ENCODE assay signal across 8 cellular contexts in genomic region chr7:141533149-141533949, GRCh38. TPM values are rescaled to one million over a fixed set of nuclear protein-coding genes. Genes with fewer than 3 reads are reported as not detected.
A peak's percentile ranks its signal among the peaks of the same experiment; 100 is the strongest.
DNase-seq lines count a peak whose midpoint lies in the region; ATAC-seq and TF ChIP-seq lines count a peak whose summit lies in the region.

No MANE protein-coding gene starts in this region.

- no peaks in the 10 kb centered on the region for H3K9me3 Mint-ChIP-seq in activated B cell treated with CpG ODN at 0.5 μM for 24 hours
- no peaks in the 10 kb centered on the region for H3K9me3 Mint-ChIP-seq in central memory CD8-positive, alpha-beta T cell

- no peak overlapping the region for H3K4me3 ChIP-seq in kidney epithelial cell (ENCODE audit: low read depth, low read length)

- CTCF ChIA-PET in activated B cell treated with CpG ODN at 0.5 μM for 24 hours (lab: Charles Lee) = interaction anchor here (0.6 to 2.3 kb wide), 12 partner anchors 9 to 1017 kb away, joined by 3 to 9 read pairs (median 4); no protein-coding TSS in a partner anchor

- DNase-seq in ELF-1 (ENCODE audit: low read depth, low spot score) = peak; percentile 89
- DNase-seq in NCI-H2227 treated with DMSO at 0.1 percent for 48 hours (lab: John Stamatoyannopoulos, UW) = peak; percentile 96
- peak; percentile 29 for DNase-seq in activated B cell treated with CpG ODN at 0.5 μM for 24 hours
- DNase-seq in central memory CD8-positive, alpha-beta T cell (ENCODE audit: low spot score in 2 of 2) = peak; percentile 26 to 37
- peak; percentile 34 for DNase-seq in kidney epithelial cell (ENCODE audit: low read depth)
- DNase-seq in stimulated activated CD4-positive, alpha-beta T cell treated with anti-CD3 and anti-CD28 coated beads, Interleukin-1b, Interleukin-23, amount 100 ng/mL, for 48 hours = peak; percentile 50

- H3K27me3 Mint-ChIP-seq in activated B cell treated with CpG ODN at 0.5 μM for 24 hours = peaks cover 23% of the 10 kb centered on the region
- peaks cover 40% of the 10 kb centered on the region for H3K27me3 Mint-ChIP-seq in central memory CD8-positive, alpha-beta T cell

- no peak overlapping the region for H3K27ac Mint-ChIP-seq in activated B cell treated with CpG ODN at 0.5 μM for 24 hours
- H3K27ac Mint-ChIP-seq in central memory CD8-positive, alpha-beta T cell (ENCODE audit: low read depth) = no peak overlapping the region

- peak; percentile 54 for TF ChIP-seq CTCF in activated B cell treated with CpG ODN at 0.5 μM for 24 hours (IDR thresholded peaks at IDR 0.05)
- peak; percentile 94 for TF ChIP-seq CTCF in kidney epithelial cell (IDR thresholded peaks at IDR 0.05; ENCODE audit: insufficient read depth, low read length, poor library complexity, severe bottlenecking)

- H3K36me3 ChIP-seq in kidney epithelial cell (ENCODE audit: control insufficient read depth, insufficient read depth, low read length) = no peaks in the 10 kb centered on the region

- H3K27me3 ChIP-seq in kidney epithelial cell (ENCODE audit: control insufficient read depth, insufficient read depth, low read length) = no peaks in the 10 kb centered on the region

- intact Hi-C loops in activated B cell treated with CpG ODN at 0.5 μM for 24 hours (cut with micrococcal nuclease) = loop anchor here (1.0 to 5.0 kb wide), 5 partner anchors 117 to 1056 kb away; partner anchors contain the start of genes MKRN1 and MRPS33

- no peaks in the 10 kb centered on the region for H3K36me3 Mint-ChIP-seq in activated B cell treated with CpG ODN at 0.5 μM for 24 hours (ENCODE audit: low read depth)
- H3K36me3 Mint-ChIP-seq in central memory CD8-positive, alpha-beta T cell (ENCODE audit: insufficient read depth) = no peaks in the 10 kb centered on the region

- no peak overlapping the region for H3K4me3 Mint-ChIP-seq in activated B cell treated with CpG ODN at 0.5 μM for 24 hours
- H3K4me3 Mint-ChIP-seq in central memory CD8-positive, alpha-beta T cell = no peak overlapping the region

- POLR2A ChIA-PET in activated B cell treated with CpG ODN at 0.5 μM for 24 hours (lab: Charles Lee) = no interaction called here

- ATAC-seq in HG02970 (IDR thresholded peaks at IDR 0.05; ENCODE audit: low FRiP score, unreplicated experiment) (peak; percentile 64), activated B cell treated with CpG ODN at 0.5 μM for 24 hours (ENCODE audit: low read depth) (peak; percentile 45), HG03039 (IDR thresholded peaks at IDR 0.05; ENCODE audit: unreplicated experiment) (no peak)
- ATAC-seq in central memory CD8-positive, alpha-beta T cell (replicated peaks; ENCODE audit: extremely low read depth, poor library complexity, severe bottlenecking) = no peak

- H3K4me1 Mint-ChIP-seq in activated B cell treated with CpG ODN at 0.5 μM for 24 hours = no peaks in the 10 kb centered on the region
- no peaks in the 10 kb centered on the region for H3K4me1 Mint-ChIP-seq in central memory CD8-positive, alpha-beta T cell

RNA-seq across cellular contexts. Expression of gene AGK, which starts 17.9 kb away (rescaled TPM):
- 35.1 and 39.3 TPM in 2 replicates for total RNA-seq in activated B cell treated with CpG ODN at 0.5 μM for 24 hours
- 31.7 and 35.3 TPM in 2 replicates for total RNA-seq in kidney epithelial cell

Comparison
In these comparisons a context has a peak if more than half of its experiments do, and no peak if none do; other contexts are left out.
1. DNase-seq: peak in every context shown above with its lines; median percentile 96 in NCI-H2227 treated with DMSO at 0.1 percent for 48 hours; 89 in ELF-1; 50 in stimulated activated CD4-positive, alpha-beta T cell treated with anti-CD3 and anti-CD28 coated beads, Interleukin-1b, Interleukin-23, amount 100 ng/mL, for 48 hours; 34 in kidney epithelial cell; 32 in central memory CD8-positive, alpha-beta T cell; 29 in activated B cell treated with CpG ODN at 0.5 μM for 24 hours.
2. ATAC-seq: peak in HG02970 (single experiment) and activated B cell treated with CpG ODN at 0.5 μM for 24 hours (single experiment); none in central memory CD8-positive, alpha-beta T cell (single experiment) and HG03039 (single experiment).